7 cellular contexts compared by ENCODE assay signal in the genomic region with DNA sequence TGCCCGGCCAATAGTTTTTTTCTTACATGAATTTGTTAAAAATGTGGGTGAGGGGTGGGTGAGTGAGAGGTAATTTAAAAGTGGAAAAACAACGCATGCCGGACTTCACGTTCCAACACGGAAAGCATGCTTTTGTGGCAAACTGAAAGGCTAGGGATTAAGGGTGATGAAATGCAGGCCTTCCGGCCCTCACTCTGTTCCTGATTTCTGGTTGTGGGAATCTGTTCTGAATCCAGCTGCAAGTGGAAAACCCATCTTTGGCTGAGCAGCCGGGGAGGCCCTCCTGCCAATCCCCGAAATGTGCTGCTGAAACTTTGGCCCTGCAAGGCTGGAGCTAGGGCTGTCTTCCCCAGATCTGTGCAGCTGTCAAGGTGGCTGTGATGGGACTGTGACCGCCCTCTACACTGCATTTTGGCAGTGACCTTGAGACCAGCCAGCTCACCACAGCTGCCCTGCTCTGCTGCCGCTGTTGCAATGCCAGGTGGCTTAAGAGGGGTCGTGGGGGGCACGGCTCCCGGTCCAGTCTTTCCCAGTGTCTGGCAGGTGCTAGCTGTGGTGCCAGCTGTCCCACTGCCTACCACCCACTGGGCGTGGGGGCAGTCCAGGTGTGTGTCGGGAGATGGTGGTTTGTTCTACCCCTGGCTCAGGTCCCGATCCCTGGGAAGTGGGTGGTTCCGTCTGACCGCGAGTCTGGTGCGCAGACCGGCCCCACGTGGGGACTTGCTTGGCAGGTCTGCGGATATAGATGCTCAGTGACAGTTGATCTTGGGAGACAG. TPM values are rescaled to one million over a fixed set of nuclear protein-coding genes. Genes with fewer than 3 reads are reported as not detected.
DNase-seq lines count a peak whose midpoint lies in the region; ATAC-seq, FAIRE-seq and TF ChIP-seq lines count a peak whose summit lies in the region.

No MANE protein-coding gene starts in this region.

- peak overlapping the region; percentile 45 for H3K4me3 ChIP-seq in GM23338
- H3K4me3 ChIP-seq in endothelial cell of umbilical vein (replicated peaks in 1 of 3; ENCODE audit: insufficient read depth in 1 of 3, low read depth in 1 of 3, low read length in 3 of 3) = no peak overlapping the region
- no peak overlapping the region for H3K4me3 ChIP-seq in mucosa of stomach (ENCODE audit: low read length)

- H3K9me3 ChIP-seq in endothelial cell of umbilical vein (replicated peaks; ENCODE audit: control insufficient read depth, insufficient read depth, low read length) (no peaks in the 10 kb centered on the region), mucosa of stomach (ENCODE audit: control insufficient read depth, low read length) (no peaks in the 10 kb centered on the region)

- TF ChIP-seq CTCF in GM23338 (conservative IDR thresholded peaks at IDR 0.05; ENCODE audit: low read depth in 2 of 2) (no peak), endothelial cell of umbilical vein (IDR thresholded peaks at IDR 0.05; ENCODE audit: extremely low read depth in 1 of 2, insufficient read depth in 1 of 2, low read depth in 1 of 2, low read length in 2 of 2) (no peak), omental fat pad (IDR thresholded peaks at IDR 0.05) (no peak)

- peak overlapping the region; percentile 74 for H3K4me3 Mint-ChIP-seq in GM23338

- BruUV-seq in endothelial cell of umbilical vein (replicated peaks; lab: Mats Ljungman, UMichigan) = no TSS peak

- H3K27ac ChIP-seq in GM23338 (ENCODE audit: low read depth) (peak overlapping the region; percentile 91), endothelial cell of umbilical vein (ENCODE audit: insufficient read depth, low read depth, low read length) (no peak overlapping the region)

- intact Hi-C loops in endothelial cell of umbilical vein (cut with micrococcal nuclease) = no loop called here

- CTCF ChIA-PET in endothelial cell of umbilical vein (lab: Charles Lee) = no interaction called here

- TF ChIP-seq POLR2A in endothelial cell of umbilical vein (IDR thresholded peaks at IDR 0.05; ENCODE audit: low read depth, low read length) = no peak

- H3K9ac ChIP-seq in endothelial cell of umbilical vein (replicated peaks; ENCODE audit: extremely low read depth, insufficient read depth, low read length) = no peak overlapping the region
- H3K9ac ChIP-seq in mucosa of stomach (ENCODE audit: low read length) = peak overlapping the region; percentile 2

- peaks cover 26% of the 10 kb centered on the region for H3K36me3 Mint-ChIP-seq in GM23338 (ENCODE audit: low read depth)

- peaks cover 10% of the 10 kb centered on the region for H3K27me3 Mint-ChIP-seq in GM23338 (ENCODE audit: insufficient read depth, low read depth, poor library complexity)

- peaks cover 25% of the 10 kb centered on the region for H3F3A ChIP-seq in GM23338 (replicated peaks; ENCODE audit: low read depth)

- no peaks in the 10 kb centered on the region for H3K9me2 ChIP-seq in GM23338 (ENCODE audit: insufficient read depth)

- H3K27ac Mint-ChIP-seq in GM23338 = peak overlapping the region; percentile 95

- POLR2A ChIA-PET in endothelial cell of umbilical vein (lab: Charles Lee) = interaction anchor here (1.3 kb wide), 1 partner anchor 39 kb away, joined by 4 read pairs; a partner anchor contains a TSS

- FAIRE-seq in endothelial cell of umbilical vein (lab: Jason Lieb, UNC) = no peak

- H4K20me1 ChIP-seq in GM23338 (replicated peaks; ENCODE audit: insufficient read depth) (peaks cover 15% of the 10 kb centered on the region), endothelial cell of umbilical vein (replicated peaks; ENCODE audit: control insufficient read depth, extremely low read depth, insufficient read depth, low read length) (no peaks in the 10 kb centered on the region)

- ATAC-seq in GM23338 = peak; percentile 29
- no peak for ATAC-seq in omental fat pad (ENCODE audit: low FRiP score)
- ATAC-seq in HG03159 (IDR thresholded peaks at IDR 0.05; ENCODE audit: unreplicated experiment) = no peak

- H3K36me3 ChIP-seq in GM23338 (ENCODE audit: insufficient read depth) (peaks cover 17% of the 10 kb centered on the region; the same call in 1 of the 2 replicates), endothelial cell of umbilical vein (ENCODE audit: control insufficient read depth in 2 of 2, extremely low read depth in 1 of 2, insufficient read depth in 2 of 2, low read length in 2 of 2) (no peaks in the 10 kb centered on the region), mucosa of stomach (ENCODE audit: control insufficient read depth, insufficient read depth, low read length) (no peaks in the 10 kb centered on the region)

- H3K4me1 ChIP-seq in GM23338 (ENCODE audit: insufficient read depth) (peaks cover 49% of the 10 kb centered on the region), endothelial cell of umbilical vein (ENCODE audit: control insufficient read depth, extremely low read depth, insufficient read depth, low read length) (peaks cover 14% of the 10 kb centered on the region), mucosa of stomach (ENCODE audit: control insufficient read depth, insufficient read depth, low read length) (peaks cover 16% of the 10 kb centered on the region)

- peaks cover 66% of the 10 kb centered on the region for H3K4me1 Mint-ChIP-seq in GM23338

- DNase-seq in GM23338 (ENCODE audit: low spot score) (peak; percentile 44), NCI-H748 treated with DMSO at 0.1 percent for 48 hours (lab: John Stamatoyannopoulos, UW) (peak; percentile 8), endothelial cell of umbilical vein (ENCODE audit: low read depth, low spot score) (no peak), HuH-7.5 (ENCODE audit: low spot score) (no peak), omental fat pad (ENCODE audit: low spot score) (no peak)

- H3K79me2 ChIP-seq in GM23338 (replicated peaks; ENCODE audit: insufficient read depth) (peaks cover 74% of the 10 kb centered on the region), endothelial cell of umbilical vein (ENCODE audit: control insufficient read depth, insufficient read depth, low read length) (no peaks in the 10 kb centered on the region)

- H3K9me1 ChIP-seq in endothelial cell of umbilical vein (replicated peaks; ENCODE audit: control insufficient read depth, extremely low read depth, insufficient read depth, low read length) = no peaks in the 10 kb centered on the region

- dilution Hi-C loops in endothelial cell of umbilical vein (cut with MboI; ENCODE audit: extremely low pct_ligation_motif_present, low sequenced_read_pairs) = no loop called here

- H3K27me3 ChIP-seq in GM23338 (ENCODE audit: insufficient read depth) (no peaks in the 10 kb centered on the region), endothelial cell of umbilical vein (ENCODE audit: control insufficient read depth in 2 of 2, insufficient read depth in 2 of 2, low read length in 2 of 2) (no peaks in the 10 kb centered on the region), mucosa of stomach (ENCODE audit: control insufficient read depth, insufficient read depth, low read length) (no peaks in the 10 kb centered on the region)

- H3K4me2 ChIP-seq in GM23338 (peak overlapping the region; percentile 72), endothelial cell of umbilical vein (ENCODE audit: insufficient read depth, low read length) (peak overlapping the region; percentile 97)

- H3K9me3 Mint-ChIP-seq in GM23338 = no peaks in the 10 kb centered on the region; the same call in 2 of the 3 replicates

- no peak overlapping the region for H2AFZ ChIP-seq in GM23338
- peak overlapping the region; percentile 98 for H2AFZ ChIP-seq in endothelial cell of umbilical vein (ENCODE audit: low read depth, low read length)

TF ChIP-seq in GM23338, 12 proteins besides CTCF, POLR2A, EP300 and RAD21 (continues in another document):
- no peak for TF ChIP-seq ZNF331 (CRISPR knock-in tag; IDR thresholded peaks at IDR 0.05; ENCODE audit: low read depth)
- TF ChIP-seq, protein P1, sequence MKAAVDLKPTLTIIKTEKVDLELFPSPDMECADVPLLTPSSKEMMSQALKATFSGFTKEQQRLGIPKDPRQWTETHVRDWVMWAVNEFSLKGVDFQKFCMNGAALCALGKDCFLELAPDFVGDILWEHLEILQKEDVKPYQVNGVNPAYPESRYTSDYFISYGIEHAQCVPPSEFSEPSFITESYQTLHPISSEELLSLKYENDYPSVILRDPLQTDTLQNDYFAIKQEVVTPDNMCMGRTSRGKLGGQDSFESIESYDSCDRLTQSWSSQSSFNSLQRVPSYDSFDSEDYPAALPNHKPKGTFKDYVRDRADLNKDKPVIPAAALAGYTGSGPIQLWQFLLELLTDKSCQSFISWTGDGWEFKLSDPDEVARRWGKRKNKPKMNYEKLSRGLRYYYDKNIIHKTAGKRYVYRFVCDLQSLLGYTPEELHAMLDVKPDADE (IDR thresholded peaks at IDR 0.05) = no peak

TF ChIP-seq in endothelial cell of umbilical vein, 7 proteins besides CTCF, POLR2A, EP300 and RAD21:
- no peak for TF ChIP-seq EZH2 (IDR thresholded peaks at IDR 0.05; ENCODE audit: borderline replicate concordance, low read depth, low read length, severe bottlenecking)
- no peak for TF ChIP-seq FOS (IDR thresholded peaks at IDR 0.05; ENCODE audit: borderline replicate concordance, insufficient read depth, low read length)
- TF ChIP-seq MYC (IDR thresholded peaks at IDR 0.05; ENCODE audit: low read depth, low read length) = no peak
- TF ChIP-seq, protein P2, sequence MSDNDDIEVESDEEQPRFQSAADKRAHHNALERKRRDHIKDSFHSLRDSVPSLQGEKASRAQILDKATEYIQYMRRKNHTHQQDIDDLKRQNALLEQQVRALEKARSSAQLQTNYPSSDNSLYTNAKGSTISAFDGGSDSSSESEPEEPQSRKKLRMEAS (IDR thresholded peaks at IDR 0.05; ENCODE audit: insufficient read depth, insufficient read length) = no peak
- TF ChIP-seq POLR2AphosphoS5 (IDR thresholded peaks at IDR 0.05; ENCODE audit: insufficient read depth, low read depth, low read length) = no peak
- no peak for TF ChIP-seq JUN (IDR thresholded peaks at IDR 0.05; ENCODE audit: borderline replicate concordance, insufficient read depth, insufficient read length, low read depth)
- TF ChIP-seq GATA2 (IDR thresholded peaks at IDR 0.05; ENCODE audit: insufficient read depth, insufficient read length, low read depth, low read length) = no peak
TF ChIP-seq in endothelial cell of umbilical vein: peak in this region for 0.

RNA-seq across cellular contexts. Expression of a gene that starts 39.0 kb away (rescaled TPM):
- total RNA-seq in GM23338 (2014; rRNA removed; shearing (Covaris generic)) = 82.5 and 90.5 TPM in 2 replicates
- 32.5 and 37.2 TPM in 2 replicates for polyA plus RNA-seq in GM23338 (2016; fragmentation: Nextera tagmentation; extraction: Ambion mirVana)
- 1.3 and 1.5 TPM in 2 replicates for total RNA-seq in endothelial cell of umbilical vein
- polyA plus RNA-seq in endothelial cell of umbilical vein = 0.21 and 0.23 TPM in 2 replicates
- 0.26 and 0.27 TPM in 2 replicates for polyA plus RNA-seq in endothelial cell of umbilical vein (2011; cell fraction: cytosol; rRNA removed)
- 0.63 and 0.70 TPM in 2 replicates for polyA plus RNA-seq in endothelial cell of umbilical vein (2011; cell fraction: nucleus; rRNA removed)
- 0.35 and 0.37 TPM in 2 replicates for polyA plus RNA-seq in endothelial cell of umbilical vein (2012)
- polyA minus RNA-seq in endothelial cell of umbilical vein = 1.6 and 2.0 TPM in 2 replicates
- not detected for polyA minus RNA-seq in endothelial cell of umbilical vein (2011; cell fraction: cytosol; rRNA and poly(A)+ RNA removed)
- polyA minus RNA-seq in endothelial cell of umbilical vein (2011; cell fraction: nucleus; rRNA and poly(A)+ RNA removed) = 2.3 and 3.3 TPM in 2 replicates
- 1 to 10 TPM; 3.1 to 7.1 (median 6.2) TPM for total RNA-seq in omental fat pad

Comparison
In these comparisons a context has a peak if more than half of its experiments do, and no peak if none do; other contexts are left out.
1. DNase-seq: peak in GM23338 (single experiment) and NCI-H748 treated with DMSO at 0.1 percent for 48 hours (single experiment); none in endothelial cell of umbilical vein (single experiment), HuH-7.5 (single experiment) and omental fat pad (single experiment).
2. RNA of a gene that starts 39.0 kb away (total RNA-seq): 82.5 to 90.5 TPM in GM23338; 3.1 to 7.1 TPM in omental fat pad and 1.3 to 1.5 TPM in endothelial cell of umbilical vein; every median in the first group is over 10 times any median in the second.